Comparison of ENCODE assay signal across 8 cellular contexts in the genomic region with DNA sequence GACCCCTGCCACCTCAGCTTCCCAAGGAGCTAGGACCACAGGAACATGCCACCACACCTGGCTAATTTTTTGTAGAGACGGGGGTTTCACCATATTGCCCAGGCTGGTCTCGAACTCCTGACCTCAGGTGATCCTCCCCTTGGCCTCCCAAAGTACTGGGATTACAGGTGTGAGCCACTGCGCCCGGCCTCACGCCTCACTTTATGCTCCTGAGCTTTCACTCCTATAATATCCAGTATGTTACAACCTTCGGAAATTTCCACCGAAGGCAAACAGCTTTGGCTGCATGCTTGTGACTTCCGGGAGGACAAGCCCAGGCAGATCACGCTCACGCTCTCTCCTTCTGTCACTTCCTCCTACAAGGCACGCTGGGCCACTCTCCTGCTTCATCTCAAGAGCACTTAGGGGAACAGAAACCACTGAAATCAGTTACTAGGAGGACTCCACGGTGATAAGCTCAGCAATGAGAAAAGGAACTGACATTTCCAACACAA. TPM values are rescaled to one million over a fixed set of nuclear protein-coding genes. Genes with fewer than 3 reads are reported as not detected.
DNase-seq lines count a peak whose midpoint lies in the region; ATAC-seq, FAIRE-seq and TF ChIP-seq lines count a peak whose summit lies in the region.

No MANE protein-coding gene starts in this region.

- intact Hi-C loops in ascending aorta (cut with DNase I) (no loop called here), gastrocnemius medialis (cut with DNase I; ENCODE audit: low total_unique reads) (no loop called here)

- H3K9me3 ChIP-seq in ascending aorta, result no peaks in the 10 kb centered on the region
- H3K9me3 ChIP-seq in gastrocnemius medialis, result no peaks in the 10 kb centered on the region
- no peaks in the 10 kb centered on the region for H3K9me3 ChIP-seq in small intestine (ENCODE audit: control insufficient read depth, low read depth)

- in situ Hi-C loops in gastrocnemius medialis (cut with MboI; ENCODE audit: low sequenced_read_pairs in 4 of 4), result no loop called here

- no peak for FAIRE-seq in small intestine (lab: Jason Lieb, UNC)

- DNase-seq in DMS153 treated with DMSO at 0.1 percent for 48 hours (lab: John Stamatoyannopoulos, UW; ENCODE audit: unreplicated experiment) (peak; percentile 43), ascending aorta (ENCODE audit: low spot score in 2 of 2) (peak in 1 of 2 donors; percentile 24), gastrocnemius medialis (peak; percentile 37 to 46), AG20443 (ENCODE audit: low spot score) (no peak), small intestine (no peak), NCI-H1417 treated with DMSO at 0.1 percent for 48 hours (lab: John Stamatoyannopoulos, UW) (no peak)

- peak; percentile 59 for ATAC-seq in GM19438 (IDR thresholded peaks at IDR 0.05; ENCODE audit: low read depth, unreplicated experiment)
- peak; percentile 60 for ATAC-seq in HG03469 (IDR thresholded peaks at IDR 0.05; ENCODE audit: unreplicated experiment)
- no peak for ATAC-seq in gastrocnemius medialis

- H3K27ac ChIP-seq in ascending aorta (peak overlapping the region; percentile 23 to 42), gastrocnemius medialis (peak overlapping the region in 1 of 4 donors; percentile 10), small intestine (ENCODE audit: low read depth in 1 of 2, low read length in 1 of 2) (peak overlapping the region in 1 of 2 donors; percentile 47)

- H3K4me3 ChIP-seq in ascending aorta, result no peak overlapping the region
- no peak overlapping the region for H3K4me3 ChIP-seq in gastrocnemius medialis
- no peak overlapping the region for H3K4me3 ChIP-seq in small intestine (ENCODE audit: low read depth in 1 of 2, low read length in 2 of 2)

- H3K4me1 ChIP-seq in ascending aorta (peaks cover 0 to 14% of the 10 kb centered on the region in 2 donors), gastrocnemius medialis (peaks cover 11 to 13% of the 10 kb centered on the region in 2 donors), small intestine (ENCODE audit: control insufficient read depth in 2 of 2, insufficient read depth in 1 of 2, low read depth in 1 of 2, low read length in 1 of 2) (no peaks in the 10 kb centered on the region)

- TF ChIP-seq CTCF in ascending aorta (IDR thresholded peaks at IDR 0.05), result no peak
- no peak for TF ChIP-seq CTCF in gastrocnemius medialis (IDR thresholded peaks at IDR 0.05 in 4 of 5, conservative IDR thresholded peaks at IDR 0.05 in 1 of 5)

- 73 to 86% (median 77%) methylated on average over 12 of the region's 12 CpGs for WGBS in small intestine, 3 donors

- H3K36me3 ChIP-seq in ascending aorta (peaks cover 17 to 48% of the 10 kb centered on the region in 2 donors), gastrocnemius medialis (peaks cover 0 to 46% of the 10 kb centered on the region in 2 donors), small intestine (ENCODE audit: control insufficient read depth in 2 of 2, insufficient read depth in 2 of 2, low read length in 2 of 2) (peaks cover 12 to 13% of the 10 kb centered on the region in 2 donors)

- TF ChIP-seq POLR2A in gastrocnemius medialis (IDR thresholded peaks at IDR 0.05), result peak in 1 of 2 donors; percentile 29

- no peaks in the 10 kb centered on the region for H3K27me3 ChIP-seq in ascending aorta
- H3K27me3 ChIP-seq in gastrocnemius medialis, result no peaks in the 10 kb centered on the region
- no peaks in the 10 kb centered on the region for H3K27me3 ChIP-seq in small intestine (ENCODE audit: control insufficient read depth in 2 of 2, insufficient read depth in 2 of 2, low read length in 2 of 2)

RNA-seq across cellular contexts. Expression of gene MAD1L1, which starts 4.4 kb away (rescaled TPM):
- total RNA-seq in ascending aorta (59.6 TPM), gastrocnemius medialis (10 to 100 TPM; 19.7 to 32.4 (median 22.7) TPM)
- polyA plus RNA-seq in small intestine, result 10 to 100 TPM; 16.2 to 21.7 (median 19.9) TPM

RNA-seq across cellular contexts. Expression of gene MRM2, which starts 4.8 kb away (rescaled TPM):
- total RNA-seq in ascending aorta (6.7 TPM), gastrocnemius medialis (10 to 100 TPM; 14.1 to 41.7 (median 16.9) TPM)
- 10 to 100 TPM; 13.5 to 21.7 (median 19.0) TPM for polyA plus RNA-seq in small intestine

RNA-seq across cellular contexts. Expression of gene NUDT1, which starts 4.9 kb away (rescaled TPM):
- total RNA-seq in ascending aorta (9.0 TPM), gastrocnemius medialis (10 to 100 TPM; 14.7 to 22.5 (median 18.1) TPM)
- 10 to 100 TPM; 22.1 to 39.6 (median 22.7) TPM for polyA plus RNA-seq in small intestine

Comparison
In these comparisons a context has a peak if more than half of its experiments do, and no peak if none do; other contexts are left out.
1. DNase-seq: peak in DMS153 treated with DMSO at 0.1 percent for 48 hours (single experiment) and gastrocnemius medialis (2 of 2); none in AG20443 (single experiment), small intestine (single experiment) and NCI-H1417 treated with DMSO at 0.1 percent for 48 hours (single experiment).
2. ATAC-seq: peak in GM19438 (single experiment) and HG03469 (single experiment); none in gastrocnemius medialis (0 of 2).